In genomic region chr4:10416441-10416840, GRCh38 we compare ENCODE assay signal across 30 cellular contexts. TPM values are rescaled to one million over a fixed set of nuclear protein-coding genes. Genes with fewer than 3 reads are reported as not detected.
DNase-seq lines count a peak whose midpoint lies in the region; ATAC-seq and TF ChIP-seq lines count a peak whose summit lies in the region.
"Had no signal": no experiment of that assay in that cellular context is flagged by ENCODE, and none has a peak within 500 bp of the region (broad histone marks: within the 10 kb centered on the region; RNA-seq: fewer than 3 reads in every experiment).

No MANE protein-coding gene starts in this region.

- peak overlapping the region; percentile 52 for H3K4me3 ChIP-seq in Loucy (ENCODE audit: low read length, poor library complexity, severe bottlenecking)
- H3K4me3 ChIP-seq: GM23338, left ventricle myocardium inferior, pancreas, SJCRH30, spleen, vagina had no signal

- H3K9me3 Mint-ChIP-seq in activated naive CD4-positive, alpha-beta T cell treated with anti-CD3 and anti-CD28 coated beads, Interleukin-2, amount 50 U/mL, for 72 hours = peaks cover 4 to 5% of the 10 kb centered on the region in 2 donors
- no peaks in the 10 kb centered on the region for H3K9me3 Mint-ChIP-seq in central memory CD8-positive, alpha-beta T cell

- H2AFZ ChIP-seq in Loucy (ENCODE audit: low read length) = no peak overlapping the region
- H2AFZ ChIP-seq: GM23338 had no signal

- peaks cover 11% of the 10 kb centered on the region; the same call in 1 of the 2 replicates for H3K9me3 ChIP-seq in Loucy (ENCODE audit: insufficient read depth, low read depth, low read length)
- H3K9me3 ChIP-seq: pancreas, SJCRH30, vagina had no signal

- peak overlapping the region; percentile 40 for H3K9ac ChIP-seq in Loucy (ENCODE audit: low read depth, low read length, poor library complexity, severe bottlenecking)

- peak; percentile 41 to 54 for ATAC-seq in activated naive CD4-positive, alpha-beta T cell treated with anti-CD3 and anti-CD28 coated beads, Interleukin-2, amount 50 U/mL, for 72 hours
- peak; percentile 28 for ATAC-seq in central memory CD8-positive, alpha-beta T cell (replicated peaks; ENCODE audit: extremely low read depth, poor library complexity, severe bottlenecking)
- no peak for ATAC-seq in GM21737 (IDR thresholded peaks at IDR 0.05; ENCODE audit: unreplicated experiment)
- no peak for ATAC-seq in GM21526 (IDR thresholded peaks at IDR 0.05; ENCODE audit: low FRiP score, unreplicated experiment)
- ATAC-seq in HG02973 (IDR thresholded peaks at IDR 0.05; ENCODE audit: unreplicated experiment) = no peak
- ATAC-seq: activated CD4-positive, CD25-positive, alpha-beta regulatory T cell treated with anti-CD3 and anti-CD28 coated beads, Interleukin-2, amount 50 U/mL, for 24 hours; GM23338; pancreas; stimulated activated naive B cell treated with anti-CD40 and anti-IgM and Interleukin-4, amounts not matched to agents 10 μg/mL and 1 μg/mL and 100 μg/mL, for 72 hours had no signal

- no peaks in the 10 kb centered on the region for H3K27me3 Mint-ChIP-seq in central memory CD8-positive, alpha-beta T cell
- H3K27me3 Mint-ChIP-seq: stimulated activated naive B cell treated with anti-CD40 and anti-IgM and Interleukin-4, amounts not matched to agents 10 μg/mL and 1 μg/mL and 100 μg/mL, for 72 hours had no signal

- no peak for TF ChIP-seq CTCF in Loucy (conservative IDR thresholded peaks at IDR 0.05; ENCODE audit: low read length)

- peak overlapping the region; percentile 68 for H3K4me2 ChIP-seq in Loucy (ENCODE audit: low read depth, low read length, poor library complexity, severe bottlenecking)
- H3K4me2 ChIP-seq: GM23338 had no signal

- no peaks in the 10 kb centered on the region for H3K36me3 ChIP-seq in Loucy (ENCODE audit: insufficient read depth, low read length)
- H3K36me3 ChIP-seq: left ventricle myocardium inferior, pancreas, SJCRH30, spleen, vagina had no signal

- no peaks in the 10 kb centered on the region for H3K4me1 Mint-ChIP-seq in central memory CD8-positive, alpha-beta T cell
- H3K4me1 Mint-ChIP-seq: GM23338 had no signal

- H3K79me2 ChIP-seq in Loucy (ENCODE audit: insufficient read depth, low read length) = no peaks in the 10 kb centered on the region

- no peaks in the 10 kb centered on the region for H3K9me2 ChIP-seq in Loucy (replicated peaks; ENCODE audit: low read depth, low read length)

- no peak overlapping the region for H3K4me3 Mint-ChIP-seq in central memory CD8-positive, alpha-beta T cell
- H3K4me3 Mint-ChIP-seq: CD8-positive, alpha-beta memory T cell; GM23338; nephron; stimulated activated naive B cell treated with anti-CD40 and anti-IgM and Interleukin-4, amounts not matched to agents 10 μg/mL and 1 μg/mL and 100 μg/mL, for 72 hours had no signal

- no peaks in the 10 kb centered on the region for H3F3A ChIP-seq in Loucy (ENCODE audit: low read depth)

- no peaks in the 10 kb centered on the region for H3K27me3 ChIP-seq in Loucy (ENCODE audit: insufficient read depth, low read length, poor library complexity, severe bottlenecking)
- H3K27me3 ChIP-seq: pancreas, SJCRH30, spleen, vagina had no signal

- no peak overlapping the region for H3K27ac Mint-ChIP-seq in activated naive CD4-positive, alpha-beta T cell treated with anti-CD3 and anti-CD28 coated beads, Interleukin-2, amount 50 U/mL, for 72 hours
- H3K27ac Mint-ChIP-seq in central memory CD8-positive, alpha-beta T cell (ENCODE audit: low read depth) = no peak overlapping the region
- H3K27ac Mint-ChIP-seq: GM23338; nephron; stimulated activated naive B cell treated with anti-CD40 and anti-IgM and Interleukin-4, amounts not matched to agents 10 μg/mL and 1 μg/mL and 100 μg/mL, for 72 hours had no signal

- peaks cover 0 to 4% of the 10 kb centered on the region in 2 donors for H3K36me3 Mint-ChIP-seq in activated naive CD4-positive, alpha-beta T cell treated with anti-CD3 and anti-CD28 coated beads, Interleukin-2, amount 50 U/mL, for 72 hours
- no peaks in the 10 kb centered on the region for H3K36me3 Mint-ChIP-seq in central memory CD8-positive, alpha-beta T cell (ENCODE audit: insufficient read depth)
- H3K36me3 Mint-ChIP-seq: CD8-positive, alpha-beta memory T cell had no signal

- H3K4me1 ChIP-seq in Loucy (ENCODE audit: insufficient read depth, low read length, poor library complexity, severe bottlenecking) = peaks cover 54% of the 10 kb centered on the region
- H3K4me1 ChIP-seq: left ventricle myocardium inferior, pancreas, SJCRH30 had no signal

- no peaks in the 10 kb centered on the region for H4K20me1 ChIP-seq in Loucy (ENCODE audit: insufficient read depth, low read length, poor library complexity, severe bottlenecking)

- no peak for DNase-seq in activated naive CD4-positive, alpha-beta T cell treated with anti-CD3 and anti-CD28 coated beads, Interleukin-2, amount 50 U/mL, for 72 hours (ENCODE audit: low spot score in 2 of 2)
- no peak for DNase-seq in activated naive CD4-positive, alpha-beta T cell treated with anti-CD3 and anti-CD28 coated beads, Interleukin-2, amount 50 U/mL, for 16 hours
- no peak for DNase-seq in central memory CD8-positive, alpha-beta T cell (ENCODE audit: low spot score in 2 of 2)
- DNase-seq: activated CD8-positive, alpha-beta memory T cell treated with anti-CD3 and anti-CD28 coated beads, Interleukin-2, amount 50 U/mL, for 4 hours; activated effector memory CD4-positive, alpha-beta T cell treated with anti-CD3 and anti-CD28 coated beads, Interleukin-2, amount 50 U/mL, for 16 hours; central memory CD4-positive, alpha-beta T cell; dermis blood vessel endothelial cell; DMS153; hypothalamus; KBM-7; left ventricle myocardium inferior; NCI-H1694; NCI-H2171 treated with DMSO at 0.1 percent for 48 hours; NCI-H526; pancreas; SJCRH30; spleen; stimulated activated CD4-positive, alpha-beta T cell treated with anti-CD3 and anti-CD28 coated beads, Interleukin-4, amount 100 ng/mL, for 1 hour; stimulated activated naive B cell treated with anti-CD40 and anti-IgM and Interleukin-4, amounts not matched to agents 10 μg/mL and 1 μg/mL and 100 μg/mL, for 72 hours; T-helper 1 cell had no signal

RNA-seq across cellular contexts. Expression of gene ZNF518B, which starts 40.8 kb away (rescaled TPM):
- total RNA-seq in activated naive CD4-positive, alpha-beta T cell treated with anti-CD3 and anti-CD28 coated beads, Interleukin-2, amount 50 U/mL, for 72 hours = 10 to 100 TPM; 18.4 to 18.8 TPM
- total RNA-seq: HT-29 had no signal

Comparison
In these comparisons a context has a peak if more than half of its experiments do, and no peak if none do; other contexts are left out.
1. ATAC-seq: peak in activated naive CD4-positive, alpha-beta T cell treated with anti-CD3 and anti-CD28 coated beads, Interleukin-2, amount 50 U/mL, for 72 hours (2 of 2) and central memory CD8-positive, alpha-beta T cell (single experiment); none in GM21737 (single experiment), GM21526 (single experiment) and HG02973 (single experiment).